In genomic region chr5:169430676-169431075, GRCh38 we compare ENCODE assay signal across 30 cellular contexts.
"Had no signal": no experiment of that assay in that cellular context is flagged by ENCODE, and none has a peak within 500 bp of the region (broad histone marks: within the 10 kb centered on the region; RNA-seq: fewer than 3 reads in every experiment).

No MANE protein-coding gene starts in this region.

- H3K4me3 ChIP-seq: gastroesophageal sphincter, left lung, lower lobe of right lung, ovary, prostate gland, sigmoid colon, spleen, suprapubic skin, tibial nerve had no signal

- DNase-seq: activated CD4-positive, alpha-beta memory T cell treated with anti-CD3 and anti-CD28 coated beads for 36 hours; activated CD4-positive, alpha-beta T cell treated with anti-CD3 and anti-CD28 coated beads, Interleukin-2, amount 10 ng/mL, durations not matched to agents 24 days and 14 days; activated CD4-positive, CD25-positive, alpha-beta regulatory T cell treated with anti-CD3 and anti-CD28 coated beads, Interleukin-2, amount 50 U/mL, for 72 hours; activated CD8-positive, alpha-beta memory T cell treated with anti-CD3 and anti-CD28 coated beads, Interleukin-2, amount 50 U/mL, for 4 hours; activated gamma-delta T cell; activated naive CD4-positive, alpha-beta T cell treated with anti-CD3 and anti-CD28 coated beads, Interleukin-2, amount 10 ng/mL, durations not matched to agents 7 days and 5 days; activated naive CD8-positive, alpha-beta T cell treated with anti-CD3 and anti-CD28 coated beads, Interleukin-2, amount 10 ng/mL, durations not matched to agents 7 days and 5 days; activated T-cell treated with anti-CD3 and anti-CD28 coated beads, Interleukin-2, amount 50 U/mL, for 1 hour; amniotic stem cell; caudate nucleus; endodermal cell; head of caudate nucleus; hypothalamus; immature natural killer cell; left lung; lower lobe of right lung; mesendoderm; ovary; retina; sigmoid colon; spleen; stimulated activated naive CD4-positive, alpha-beta T cell; T-helper 17 cell; T1000; WERI-Rb-1 had no signal

- H3K36me3 ChIP-seq: gastroesophageal sphincter, left lung, lower lobe of right lung, ovary, prostate gland, sigmoid colon, spleen, suprapubic skin, tibial nerve, WERI-Rb-1 had no signal

- ATAC-seq: esophagus mucosa, gastroesophageal sphincter, left lung, lower lobe of right lung, T-helper 17 cell had no signal

- H3K4me1 ChIP-seq: left lung, lower lobe of right lung, prostate gland, spleen, tibial nerve had no signal

- H3K27me3 ChIP-seq: gastroesophageal sphincter, left lung, ovary, sigmoid colon, spleen, suprapubic skin, tibial nerve had no signal

- H3K27ac ChIP-seq: gastroesophageal sphincter, left lung, lower lobe of right lung, ovary, prostate gland, sigmoid colon, spleen, suprapubic skin, tibial nerve, WERI-Rb-1 had no signal

- H3K9me3 ChIP-seq: gastroesophageal sphincter, left lung, lower lobe of right lung, ovary, prostate gland, spleen, suprapubic skin, tibial nerve had no signal
